In the genomic region with DNA sequence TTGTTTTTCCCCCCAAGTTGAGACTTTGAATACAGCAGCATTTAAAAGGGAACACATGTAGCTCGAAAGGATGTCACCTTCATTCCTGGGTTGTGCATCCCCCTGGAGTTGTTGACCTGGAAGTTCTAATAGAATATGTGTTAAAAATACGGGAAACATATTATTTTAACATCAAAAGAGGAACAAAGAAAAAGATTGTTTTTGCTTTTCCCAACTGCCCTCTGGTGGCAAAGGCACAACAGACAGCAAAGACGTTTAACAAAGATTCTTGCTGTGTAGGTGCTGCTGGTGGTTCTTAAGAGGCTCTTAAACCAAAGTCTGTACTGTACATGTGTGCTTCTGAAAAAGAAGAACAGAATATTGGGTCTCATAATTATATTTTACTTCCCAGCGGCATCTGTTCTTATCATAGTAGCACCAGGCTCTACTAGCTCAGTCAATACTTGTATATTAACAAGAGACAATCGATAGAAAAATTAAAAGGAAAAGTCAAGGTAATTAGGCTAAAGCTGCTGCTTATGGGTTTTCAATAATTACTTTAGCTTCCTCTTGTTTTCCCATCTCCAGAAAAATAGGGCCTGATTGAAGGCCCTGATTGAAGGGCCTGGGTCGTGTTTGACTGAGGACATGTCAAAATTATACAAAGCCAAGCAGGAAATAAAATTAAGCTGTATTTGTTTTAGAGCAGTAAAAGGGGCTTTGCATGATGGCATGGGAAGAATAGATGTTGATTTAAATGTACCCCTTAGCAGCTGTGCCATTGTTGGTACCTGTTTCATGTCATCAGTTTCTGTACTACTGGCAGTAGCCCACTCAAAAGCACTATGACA, we compare ENCODE assay signal across 8 cellular contexts.
DNase-seq lines count a peak whose midpoint lies in the region; ATAC-seq and TF ChIP-seq lines count a peak whose summit lies in the region.

No MANE protein-coding gene starts in this region.

- H3K36me3 ChIP-seq in parathyroid adenoma (ENCODE audit: control insufficient read depth, insufficient read depth, low read length): no peaks in the 10 kb centered on the region

- no peak overlapping the region for H2AFZ ChIP-seq in parathyroid adenoma

- H3K9me3 Mint-ChIP-seq in chondrocyte (ENCODE audit: low read depth): no peaks in the 10 kb centered on the region

- TF ChIP-seq CTCF in GM12872 (IDR thresholded peaks at IDR 0.05; ENCODE audit: insufficient read depth, low read depth, low read length) (peak; percentile 50), chondrocyte (IDR thresholded peaks at IDR 0.05) (peak; percentile 81), parathyroid adenoma (IDR thresholded peaks at IDR 0.05) (peak; percentile 23)

- no peaks in the 10 kb centered on the region for H3K27me3 Mint-ChIP-seq in chondrocyte (ENCODE audit: low read depth)

- H3K4me3 Mint-ChIP-seq in chondrocyte (ENCODE audit: unreplicated experiment): no peak overlapping the region

- DNase-seq in NCI-H1694 (lab: John Stamatoyannopoulos, UW) (peak; percentile 23), chondrocyte (ENCODE audit: low spot score) (no peak), COLO668 (lab: John Stamatoyannopoulos, UW; ENCODE audit: unreplicated experiment) (no peak)
- no peak for DNase-seq in activated T-cell treated with anti-CD3 and anti-CD28 coated beads, Interleukin-2, amount 50 U/mL, for 1 hour

- H3K4me2 ChIP-seq in parathyroid adenoma (ENCODE audit: low read length): no peak overlapping the region

- no peak for ATAC-seq in GM19328 (IDR thresholded peaks at IDR 0.05; ENCODE audit: unreplicated experiment)
- ATAC-seq in HG02623 (IDR thresholded peaks at IDR 0.05; ENCODE audit: unreplicated experiment): no peak

- H3K27ac Mint-ChIP-seq in chondrocyte (ENCODE audit: unreplicated experiment): no peak overlapping the region

- H3K36me3 Mint-ChIP-seq in chondrocyte (ENCODE audit: low read depth): no peaks in the 10 kb centered on the region

- no peaks in the 10 kb centered on the region for H3K79me2 ChIP-seq in parathyroid adenoma

- H3K9ac ChIP-seq in parathyroid adenoma: no peak overlapping the region

- H3K4me1 ChIP-seq in parathyroid adenoma: peaks cover 5% of the 10 kb centered on the region

- no peak overlapping the region for H3K4me3 ChIP-seq in parathyroid adenoma (ENCODE audit: low read depth, low read length)

- H3K9me3 ChIP-seq in parathyroid adenoma (ENCODE audit: control insufficient read depth, low read length): no peaks in the 10 kb centered on the region

- H3K27me3 ChIP-seq in parathyroid adenoma (ENCODE audit: control insufficient read depth, insufficient read depth, low read length): no peaks in the 10 kb centered on the region

- H3K4me1 Mint-ChIP-seq in chondrocyte (ENCODE audit: low read depth): peaks cover 17% of the 10 kb centered on the region

- H3K27ac ChIP-seq in parathyroid adenoma: no peak overlapping the region

Comparison
In these comparisons a context has a peak if more than half of its experiments do, and no peak if none do; other contexts are left out.
1. CTCF ChIP-seq: peak in every context shown above with its lines; median percentile 81 in chondrocyte; 50 in GM12872; 23 in parathyroid adenoma.